In genomic region chr12:32051511-32052299, GRCh38 we compare ENCODE assay signal across 10 cellular contexts. TPM values are rescaled to one million over a fixed set of nuclear protein-coding genes. Genes with fewer than 3 reads are reported as not detected.
DNase-seq lines count a peak whose midpoint lies in the region; ATAC-seq, FAIRE-seq and TF ChIP-seq lines count a peak whose summit lies in the region.
"Had no signal": no experiment of that assay in that cellular context is flagged by ENCODE, and none has a peak within 500 bp of the region (broad histone marks: within the 10 kb centered on the region; RNA-seq: fewer than 3 reads in every experiment).

No MANE protein-coding gene starts in this region.

- TF ChIP-seq CTCF in cardiac muscle cell (IDR thresholded peaks at IDR 0.05; ENCODE audit: low read depth, low read length), result no peak
- no peak for TF ChIP-seq CTCF in left ventricle myocardium inferior (IDR thresholded peaks at IDR 0.05; ENCODE audit: borderline replicate concordance)
- TF ChIP-seq CTCF in RWPE2 (IDR thresholded peaks at IDR 0.05; ENCODE audit: poor library complexity, severe bottlenecking), result no peak
- no peak for TF ChIP-seq CTCF in foreskin fibroblast (IDR thresholded peaks at IDR 0.05; ENCODE audit: low read depth, low read length)
- TF ChIP-seq CTCF in upper lobe of right lung (IDR thresholded peaks at IDR 0.05), result no peak

- H3K27me3 ChIP-seq in cardiac muscle cell (no peaks in the 10 kb centered on the region), left ventricle myocardium inferior (ENCODE audit: low read depth) (no peaks in the 10 kb centered on the region), RWPE2 (ENCODE audit: insufficient read depth, poor library complexity, severe bottlenecking) (no peaks in the 10 kb centered on the region), upper lobe of right lung (no peaks in the 10 kb centered on the region)

- H3K27ac ChIP-seq in cardiac muscle cell (peak overlapping the region; percentile 88), left ventricle myocardium inferior (replicated peaks) (no peak overlapping the region), RWPE2 (ENCODE audit: poor library complexity, severe bottlenecking) (peak overlapping the region; percentile 76), upper lobe of right lung (no peak overlapping the region)

- ATAC-seq in RWPE2 (ENCODE audit: low read depth) (peak; percentile 99), upper lobe of right lung (peak; percentile 71), GM19035 (IDR thresholded peaks at IDR 0.05; ENCODE audit: unreplicated experiment) (no peak)

- intact Hi-C loops in left ventricle myocardium inferior (cut with micrococcal nuclease), result no loop called here
- intact Hi-C loops in upper lobe of right lung (cut with DNase I), result no loop called here

- DNase-seq in cardiac muscle cell (ENCODE audit: low read depth in 1 of 2, low spot score in 1 of 2) (peak; percentile 68 to 85), left ventricle myocardium inferior (no peak), RWPE2 (ENCODE audit: low spot score) (peak; percentile 87), foreskin fibroblast (peak; percentile 90 to 92), upper lobe of right lung (no peak), GF-D8 (lab: John Stamatoyannopoulos, UW) (no peak), GM19239 (ENCODE audit: insufficient read length, low spot score) (no peak)

- FAIRE-seq in GM19239 (lab: Jason Lieb, UNC), result no peak
- FAIRE-seq: colon, G401.6 had no signal

- no peak overlapping the region for H3K4me3 ChIP-seq in cardiac muscle cell
- H3K4me3 ChIP-seq in left ventricle myocardium inferior, result no peak overlapping the region
- H3K4me3 ChIP-seq in RWPE2 (ENCODE audit: severe bottlenecking), result no peak overlapping the region
- H3K4me3 ChIP-seq in foreskin fibroblast (ENCODE audit: low read depth in 1 of 2, low read length in 2 of 2), result no peak overlapping the region
- H3K4me3 ChIP-seq in upper lobe of right lung, result no peak overlapping the region

- H3K4me1 ChIP-seq in cardiac muscle cell (ENCODE audit: low read depth) (peaks cover 28% of the 10 kb centered on the region), left ventricle myocardium inferior (peaks cover 9% of the 10 kb centered on the region), RWPE2 (ENCODE audit: insufficient read depth, poor library complexity, severe bottlenecking) (peaks cover 9% of the 10 kb centered on the region), upper lobe of right lung (no peaks in the 10 kb centered on the region)

- H3K36me3 ChIP-seq in cardiac muscle cell (no peaks in the 10 kb centered on the region), left ventricle myocardium inferior (no peaks in the 10 kb centered on the region), RWPE2 (ENCODE audit: low read depth) (no peaks in the 10 kb centered on the region), upper lobe of right lung (no peaks in the 10 kb centered on the region)

- H3K9me3 ChIP-seq in cardiac muscle cell (ENCODE audit: low read depth), result no peaks in the 10 kb centered on the region
- H3K9me3 ChIP-seq in left ventricle myocardium inferior (replicated peaks), result peaks cover 5% of the 10 kb centered on the region
- H3K9me3 ChIP-seq in RWPE2 (ENCODE audit: severe bottlenecking), result peaks cover 3% of the 10 kb centered on the region
- no peaks in the 10 kb centered on the region for H3K9me3 ChIP-seq in upper lobe of right lung

RNA-seq across cellular contexts. Expression of gene BICD1, which starts 54.9 kb away (rescaled TPM):
- 9.7 and 16.6 TPM in 2 replicates for total RNA-seq in cardiac muscle cell
- 13.3 and 26.6 TPM in 2 replicates for polyA plus RNA-seq in cardiac muscle cell
- total RNA-seq in left ventricle myocardium inferior, result 8.5 TPM
- 18.0 TPM for total RNA-seq in upper lobe of right lung

Comparison
In these comparisons a context has a peak if more than half of its experiments do, and no peak if none do; other contexts are left out.
1. DNase-seq: peak in cardiac muscle cell (2 of 2), RWPE2 (single experiment) and foreskin fibroblast (2 of 2); none in left ventricle myocardium inferior (single experiment), upper lobe of right lung (single experiment), GF-D8 (single experiment) and GM19239 (single experiment).
2. H3K27ac ChIP-seq: peak in cardiac muscle cell (single experiment) and RWPE2 (single experiment); none in left ventricle myocardium inferior (single experiment) and upper lobe of right lung (single experiment).